ENCODE assay signal across 17 cellular contexts in the genomic region with DNA sequence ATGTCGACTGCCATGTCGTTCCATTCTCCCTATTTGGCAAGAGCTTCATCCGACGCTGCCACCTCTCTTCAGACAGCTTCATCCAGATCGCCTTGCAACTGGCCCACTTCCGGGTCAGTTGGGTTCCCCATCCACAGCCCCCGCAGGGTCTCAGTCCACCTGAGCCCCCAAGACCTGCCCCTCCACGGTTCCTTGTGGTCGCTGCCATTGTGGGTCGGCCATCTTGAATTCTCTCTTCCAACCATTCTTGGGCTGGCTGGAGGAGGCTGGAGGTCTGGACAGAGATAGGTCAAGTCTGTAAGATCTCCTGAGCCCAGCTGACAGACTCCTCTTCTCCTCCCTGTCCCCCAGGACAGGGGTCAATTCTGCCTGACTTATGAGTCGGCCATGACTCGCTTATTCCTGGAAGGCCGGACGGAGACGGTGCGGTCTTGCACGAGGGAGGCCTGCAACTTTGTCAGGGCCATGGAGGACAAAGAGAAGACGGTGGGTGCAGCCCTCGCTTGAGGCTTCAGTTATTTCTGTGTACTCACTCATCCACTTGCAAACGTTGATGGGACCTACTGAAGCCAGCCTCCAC. TPM values are rescaled to one million over a fixed set of nuclear protein-coding genes. Genes with fewer than 3 reads are reported as not detected.
A peak's percentile ranks its signal among the peaks of the same experiment; 100 is the strongest.
DNase-seq lines count a peak whose midpoint lies in the region; ATAC-seq, FAIRE-seq and TF ChIP-seq lines count a peak whose summit lies in the region.
"Had no signal": no experiment of that assay in that cellular context is flagged by ENCODE, and none has a peak within 500 bp of the region (broad histone marks: within the 10 kb centered on the region; RNA-seq: fewer than 3 reads in every experiment).

No MANE protein-coding gene starts in this region.

- no peak for TF ChIP-seq POLR2A in GM12878 (IDR thresholded peaks at IDR 0.05; ENCODE audit: low read depth, low read length)

- no TSS peak for BruUV-seq in GM12878 (replicated peaks; lab: Mats Ljungman, UMichigan)

- intact Hi-C loops in GM12878 (cut with micrococcal nuclease; ENCODE audit: unreplicated experiment) (no loop called here), natural killer cell (cut with micrococcal nuclease) (no loop called here)

- H3K27me3 Mint-ChIP-seq in natural killer cell (ENCODE audit: low read depth in 2 of 2): peaks cover 4 to 7% of the 10 kb centered on the region in 2 donors
- H3K27me3 Mint-ChIP-seq: activated CD8-positive, alpha-beta T cell treated with anti-CD3 and anti-CD28 coated beads for 36 hours had no signal

- H3K27me3 ChIP-seq in AG04450 (ENCODE audit: control insufficient read depth, insufficient read depth, low read length) (no peaks in the 10 kb centered on the region), GM12878 (replicated peaks in 1 of 2; ENCODE audit: control insufficient read depth in 2 of 2, insufficient read depth in 2 of 2, low read length in 1 of 2) (no peaks in the 10 kb centered on the region)
- H3K27me3 ChIP-seq: uterus had no signal

- H2AFZ ChIP-seq in GM12878 (ENCODE audit: control insufficient read depth, low read depth, low read length): no peak overlapping the region

- POLR2A ChIA-PET in AG04450 (lab: Yijun Ruan, JAX) (no interaction called here), GM12878 (lab: Charles Lee) (no interaction called here)

- SMC1A ChIA-PET in GM12878 (lab: Charles Lee; ENCODE audit: uncharacterized antibody, unreplicated experiment): no interaction called here

- 60% methylated on average over 20 of the region's 20 CpGs for WGBS in GM12878 (ENCODE audit: insufficient coverage, insufficient replicate concordance, low lambda C conversion rate, missing lambda C conversion rate)

- no peak overlapping the region for H3K9ac ChIP-seq in GM12878 (ENCODE audit: control insufficient read depth, insufficient read depth, low read length)

- ATAC-seq in GM12878: no peak
- ATAC-seq in HG02623 (IDR thresholded peaks at IDR 0.05; ENCODE audit: unreplicated experiment): no peak
- no peak for ATAC-seq in natural killer cell
- ATAC-seq: activated CD8-positive, alpha-beta T cell treated with anti-CD3 and anti-CD28 coated beads for 36 hours; activated naive CD4-positive, alpha-beta T cell treated with anti-CD3 and anti-CD28 coated beads, Interleukin-2, amount 50 U/mL, for 72 hours; activated T-cell treated with anti-CD3 and anti-CD28 coated beads, Interleukin-2, amount 50 U/mL, for 4 hours had no signal

- H3K4me3 ChIP-seq in AG04450 (ENCODE audit: low read depth, low read length): no peak overlapping the region
- no peak overlapping the region for H3K4me3 ChIP-seq in GM12878
- H3K4me3 ChIP-seq: uterus had no signal

- H3K4me2 ChIP-seq in GM12878 (ENCODE audit: control insufficient read depth, insufficient read depth): no peak overlapping the region

- CTCF ChIA-PET in AG04450 (lab: Charles Lee) (no interaction called here), GM12878 (lab: Yijun Ruan, JAX) (no interaction called here)

- TF ChIP-seq EP300 in GM12878 (IDR thresholded peaks at IDR 0.05; ENCODE audit: borderline replicate concordance in 1 of 2, control insufficient read depth in 1 of 2, low read depth in 2 of 2, low read length in 2 of 2): no peak

- no peak overlapping the region for H3K27ac Mint-ChIP-seq in natural killer cell
- H3K27ac Mint-ChIP-seq: activated CD8-positive, alpha-beta T cell treated with anti-CD3 and anti-CD28 coated beads for 36 hours; dendritic cell treated with granulocyte-macrophage colony-stimulating factor and Interleukin-4, amounts not matched to agents 40 ng/mL and 50 ng/mL, for 4 days; mesothelial cell of epicardium had no signal

- H3K9me3 Mint-ChIP-seq in natural killer cell: no peaks in the 10 kb centered on the region
- H3K9me3 Mint-ChIP-seq: activated CD8-positive, alpha-beta T cell treated with anti-CD3 and anti-CD28 coated beads for 36 hours; activated naive CD4-positive, alpha-beta T cell treated with anti-CD3 and anti-CD28 coated beads, Interleukin-2, amount 50 U/mL, for 72 hours; activated T-cell treated with anti-CD3 and anti-CD28 coated beads, Interleukin-2, amount 50 U/mL, for 4 hours; dendritic cell treated with granulocyte-macrophage colony-stimulating factor and Interleukin-4, amounts not matched to agents 40 ng/mL and 50 ng/mL, for 4 days; mesothelial cell of epicardium had no signal

- no peaks in the 10 kb centered on the region for H3K36me3 ChIP-seq in GM12878 (ENCODE audit: control insufficient read depth in 2 of 2, insufficient read depth in 2 of 2, low read length in 1 of 2)
- H3K36me3 ChIP-seq: uterus had no signal

- FAIRE-seq in GM12878 (lab: Jason Lieb, UNC): no peak
- FAIRE-seq: keratinocyte had no signal

- H3K36me3 Mint-ChIP-seq in natural killer cell: no peaks in the 10 kb centered on the region
- H3K36me3 Mint-ChIP-seq: activated naive CD4-positive, alpha-beta T cell treated with anti-CD3 and anti-CD28 coated beads, Interleukin-2, amount 50 U/mL, for 72 hours had no signal

- TF ChIP-seq CTCF in AG04450 (IDR thresholded peaks at IDR 0.05; ENCODE audit: low read depth, low read length) (no peak), GM12878 (IDR thresholded peaks at IDR 0.05 in 2 of 3, conservative IDR thresholded peaks at IDR 0.05 in 1 of 3; ENCODE audit: control insufficient read depth in 2 of 3, extremely low read depth in 1 of 3, insufficient read depth in 1 of 3, low read depth in 3 of 3, low read length in 3 of 3) (no peak), natural killer cell (IDR thresholded peaks at IDR 0.05) (no peak)

- no peaks in the 10 kb centered on the region for H4K20me1 ChIP-seq in GM12878 (ENCODE audit: control insufficient read depth, insufficient read depth)

- peaks cover 0 to 5% of the 10 kb centered on the region in 2 donors for H3K4me1 Mint-ChIP-seq in natural killer cell

- no peak overlapping the region for H3K4me3 Mint-ChIP-seq in natural killer cell
- H3K4me3 Mint-ChIP-seq: activated CD8-positive, alpha-beta T cell treated with anti-CD3 and anti-CD28 coated beads for 36 hours; activated T-cell treated with anti-CD3 and anti-CD28 coated beads, Interleukin-2, amount 50 U/mL, for 4 hours; dendritic cell treated with granulocyte-macrophage colony-stimulating factor and Interleukin-4, amounts not matched to agents 40 ng/mL and 50 ng/mL, for 4 days; mesothelial cell of epicardium had no signal

- DNase-seq in AG04450 (ENCODE audit: low read depth, low spot score): no peak
- DNase-seq in HK-2 (ENCODE audit: unreplicated experiment): peak; percentile 58
- DNase-seq in GM12878 (ENCODE audit: low read depth, low spot score): no peak
- peak; percentile 55 for DNase-seq in iris pigment epithelial cell (ENCODE audit: low read depth)
- no peak for DNase-seq in H4 (ENCODE audit: low spot score)
- DNase-seq in activated CD4-positive, alpha-beta T cell treated with anti-CD3 and anti-CD28 coated beads, Interleukin-2, amount 50 U/mL, for 4 hours: no peak
- no peak for DNase-seq in natural killer cell
- DNase-seq: activated CD8-positive, alpha-beta T cell treated with anti-CD3 and anti-CD28 coated beads for 36 hours; activated T-cell treated with anti-CD3 and anti-CD28 coated beads, Interleukin-2, amount 50 U/mL, for 4 hours; NCI-H748 treated with DMSO at 0.1 percent for 48 hours; uterus had no signal

- TF ChIP-seq RAD21 in GM12878 (IDR thresholded peaks at IDR 0.05; ENCODE audit: insufficient read depth, low read depth, low read length): no peak

- no peaks in the 10 kb centered on the region for H3K79me2 ChIP-seq in GM12878 (ENCODE audit: control insufficient read depth, insufficient read depth, low read length)

- peak overlapping the region; percentile 61 for H3K27ac ChIP-seq in AG04450 (ENCODE audit: low read depth, low read length)
- no peak overlapping the region for H3K27ac ChIP-seq in GM12878 (ENCODE audit: control insufficient read depth, insufficient read depth)
- H3K27ac ChIP-seq: uterus, VCaP had no signal

- H3K4me1 ChIP-seq in GM12878 (ENCODE audit: control insufficient read depth, insufficient read depth, low read length): no peaks in the 10 kb centered on the region
- H3K4me1 ChIP-seq: uterus had no signal

- in situ Hi-C loops in GM12878 (cut with MboI): no loop called here

- H3K9me3 ChIP-seq in AG04450 (ENCODE audit: control insufficient read depth, insufficient read depth, low read length): no peaks in the 10 kb centered on the region; the same call in 1 of the 2 replicates
- no peaks in the 10 kb centered on the region for H3K9me3 ChIP-seq in GM12878 (replicated peaks; ENCODE audit: control insufficient read depth, insufficient read depth, low read length)
- H3K9me3 ChIP-seq: uterus had no signal

- RAD21 ChIA-PET in GM12878 (lab: Charles Lee; ENCODE audit: unreplicated experiment): no interaction called here

RNA-seq across cellular contexts. Expression of gene CPT1C, which starts 19.5 kb away (rescaled TPM):
- polyA plus RNA-seq in AG04450 (2011; rRNA removed) (20.3 and 24.2 TPM in 2 replicates), GM12878 (2011; rRNA removed) (not detected in 2 replicates), GM12878 (2014; fragmentation: Illumina TruSeq; extraction: Trizol) (0.26 and 0.71 TPM in 2 replicates), GM12878 (2014; fragmentation: Nextera tagmentation; extraction: Ambion mirVana) (not detected), GM12878 (2014; rRNA removed) (0.29 and 0.57 TPM in 2 replicates), GM12878 (2016; fragmentation: Nextera tagmentation; extraction: Ambion mirVana) (under 1 TPM; 0.20 to 0.21 TPM)
- polyA minus RNA-seq in AG04450 (2011; rRNA and poly(A)+ RNA removed): 22.8 and 28.5 TPM in 2 replicates
- 0.27 TPM in 1 of 2 replicates, not detected in the other for total RNA-seq in GM12878 (2013; cell fraction: nucleolus; rRNA removed)
- total RNA-seq in GM12878 (2014; rRNA removed) (0.54 and 0.56 TPM in 2 replicates), GM12878 (2014; rRNA removed; fragmentation: Illumina TruSeq; extraction: Trizol) (0.04 TPM in 1 of 2 replicates, not detected in the other), GM12878 (2021) (0.21 and 0.80 TPM in 2 replicates), natural killer cell (under 1 TPM; 0.34 to 0.78 (median 0.73) TPM)
- not detected for polyA plus RNA-seq in GM12878 (2011; ENCODE audit: low read depth)
- polyA plus RNA-seq in GM12878 (2011; cell fraction: cytosol; rRNA removed): 0.12 TPM in 1 of 2 replicates, not detected in the other
- 1.0 and 1.4 TPM in 2 replicates for polyA plus RNA-seq in GM12878 (2011; cell fraction: nucleus; rRNA removed)
- 0.11 and 0.38 TPM in 2 replicates for polyA plus RNA-seq in GM12878 (2012)
- polyA minus RNA-seq in GM12878 (2011; rRNA and poly(A)+ RNA removed): 0.41 TPM in 1 of 2 replicates, not detected in the other
- not detected in 2 replicates for polyA minus RNA-seq in GM12878 (2011; cell fraction: cytosol; rRNA and poly(A)+ RNA removed)
- not detected in 2 replicates for polyA minus RNA-seq in GM12878 (2011; cell fraction: nucleus; rRNA and poly(A)+ RNA removed)
- 1.6 and 2.6 TPM in 2 replicates for total RNA-seq in H4 (2014; rRNA removed; shearing (Covaris generic))

RNA-seq across cellular contexts. Expression of gene ADM5, which starts 21.1 kb away (rescaled TPM):
- 0.19 and 0.33 TPM in 2 replicates for polyA plus RNA-seq in AG04450 (2011; rRNA removed)
- 0.14 and 0.39 TPM in 2 replicates for polyA minus RNA-seq in AG04450 (2011; rRNA and poly(A)+ RNA removed)
- total RNA-seq in GM12878 (2013; cell fraction: nucleolus; rRNA removed): 12.9 and 13.0 TPM in 2 replicates
- total RNA-seq in GM12878 (2014; rRNA removed): 1.6 and 2.1 TPM in 2 replicates
- total RNA-seq in GM12878 (2014; rRNA removed; fragmentation: Illumina TruSeq; extraction: Trizol): 0.81 and 0.92 TPM in 2 replicates
- 4.5 and 5.4 TPM in 2 replicates for total RNA-seq in GM12878 (2021)
- 0.70 TPM for polyA plus RNA-seq in GM12878 (2011; ENCODE audit: low read depth)
- polyA plus RNA-seq in GM12878 (2011; rRNA removed): 0.55 and 1.6 TPM in 2 replicates
- 2.3 and 4.9 TPM in 2 replicates for polyA plus RNA-seq in GM12878 (2011; cell fraction: cytosol; rRNA removed)
- polyA plus RNA-seq in GM12878 (2011; cell fraction: nucleus; rRNA removed): 81.8 and 81.9 TPM in 2 replicates
- 1.8 and 3.6 TPM in 2 replicates for polyA plus RNA-seq in GM12878 (2012)
- 0.29 and 1.2 TPM in 2 replicates for polyA plus RNA-seq in GM12878 (2014; fragmentation: Illumina TruSeq; extraction: Trizol)
- under 1 TPM in 1 of 2 experiments, not detected in 1; 0.05 TPM for polyA plus RNA-seq in GM12878 (2014; fragmentation: Nextera tagmentation; extraction: Ambion mirVana)
- 6.0 and 6.4 TPM in 2 replicates for polyA plus RNA-seq in GM12878 (2014; rRNA removed)
- under 1 TPM; 0.76 to 0.78 TPM for polyA plus RNA-seq in GM12878 (2016; fragmentation: Nextera tagmentation; extraction: Ambion mirVana)
- 0.59 and 1.9 TPM in 2 replicates for polyA minus RNA-seq in GM12878 (2011; rRNA and poly(A)+ RNA removed)
- 0.73 and 0.80 TPM in 2 replicates for polyA minus RNA-seq in GM12878 (2011; cell fraction: cytosol; rRNA and poly(A)+ RNA removed)
- 7.7 and 14.7 TPM in 2 replicates for polyA minus RNA-seq in GM12878 (2011; cell fraction: nucleus; rRNA and poly(A)+ RNA removed)
- 0.08 and 1.4 TPM in 2 replicates for total RNA-seq in H4 (2014; rRNA removed; shearing (Covaris generic))
- 1 to 10 TPM; 2.3 to 2.9 (median 2.4) TPM for total RNA-seq in natural killer cell

RNA-seq across cellular contexts. Expression of gene PRMT1, which starts 33.4 kb away (rescaled TPM):
- polyA plus RNA-seq in AG04450 (2011; rRNA removed): 287 and 305 TPM in 2 replicates
- polyA minus RNA-seq in AG04450 (2011; rRNA and poly(A)+ RNA removed): 393 and 556 TPM in 2 replicates
- total RNA-seq in GM12878 (2013; cell fraction: nucleolus; rRNA removed): 251 and 266 TPM in 2 replicates
- 589 and 611 TPM in 2 replicates for total RNA-seq in GM12878 (2014; rRNA removed)
- total RNA-seq in GM12878 (2014; rRNA removed; fragmentation: Illumina TruSeq; extraction: Trizol): 343 and 363 TPM in 2 replicates
- 432 and 437 TPM in 2 replicates for total RNA-seq in GM12878 (2021)
- 189 TPM for polyA plus RNA-seq in GM12878 (2011; ENCODE audit: low read depth)
- 357 and 667 TPM in 2 replicates for polyA plus RNA-seq in GM12878 (2011; rRNA removed)
- 947 and 1,287 TPM in 2 replicates for polyA plus RNA-seq in GM12878 (2011; cell fraction: cytosol; rRNA removed)
- polyA plus RNA-seq in GM12878 (2011; cell fraction: nucleus; rRNA removed): 955 and 1,091 TPM in 2 replicates
- 311 and 317 TPM in 2 replicates for polyA plus RNA-seq in GM12878 (2012)
- polyA plus RNA-seq in GM12878 (2014; fragmentation: Illumina TruSeq; extraction: Trizol): 179 and 527 TPM in 2 replicates
- 10 to 100 TPM; 19.9 to 50.5 TPM for polyA plus RNA-seq in GM12878 (2014; fragmentation: Nextera tagmentation; extraction: Ambion mirVana)
- 643 and 678 TPM in 2 replicates for polyA plus RNA-seq in GM12878 (2014; rRNA removed)
- polyA plus RNA-seq in GM12878 (2016; fragmentation: Nextera tagmentation; extraction: Ambion mirVana): 100 to 1,000 TPM; 441 to 447 TPM
- 734 and 867 TPM in 2 replicates for polyA minus RNA-seq in GM12878 (2011; rRNA and poly(A)+ RNA removed)
- polyA minus RNA-seq in GM12878 (2011; cell fraction: cytosol; rRNA and poly(A)+ RNA removed): 172 and 191 TPM in 2 replicates
- polyA minus RNA-seq in GM12878 (2011; cell fraction: nucleus; rRNA and poly(A)+ RNA removed): 196 and 303 TPM in 2 replicates
- total RNA-seq in H4 (2014; rRNA removed; shearing (Covaris generic)): 629 and 716 TPM in 2 replicates
- 10 to 100 TPM; 77.0 to 92.5 (median 78.2) TPM for total RNA-seq in natural killer cell

RNA-seq across cellular contexts. Expression of gene BCL2L12, which starts 44.7 kb away (rescaled TPM):
- polyA plus RNA-seq in AG04450 (2011; rRNA removed) (8.8 and 10.9 TPM in 2 replicates), GM12878 (2011; rRNA removed) (19.4 and 34.0 TPM in 2 replicates), GM12878 (2014; fragmentation: Illumina TruSeq; extraction: Trizol) (26.2 and 28.9 TPM in 2 replicates), GM12878 (2014; fragmentation: Nextera tagmentation; extraction: Ambion mirVana) (1 to 10 TPM; 1.8 to 7.9 TPM), GM12878 (2014; rRNA removed) (143 and 146 TPM in 2 replicates), GM12878 (2016; fragmentation: Nextera tagmentation; extraction: Ambion mirVana) (100 to 1,000 TPM in 1 of 2 experiments, 10 to 100 TPM in 1; 90.3 to 102 TPM)
- polyA minus RNA-seq in AG04450 (2011; rRNA and poly(A)+ RNA removed): 4.4 and 5.9 TPM in 2 replicates
- 7.0 and 8.2 TPM in 2 replicates for total RNA-seq in GM12878 (2013; cell fraction: nucleolus; rRNA removed)
- total RNA-seq in GM12878 (2014; rRNA removed) (48.7 and 66.9 TPM in 2 replicates), GM12878 (2014; rRNA removed; fragmentation: Illumina TruSeq; extraction: Trizol) (9.6 and 10.2 TPM in 2 replicates), GM12878 (2021) (81.9 and 83.5 TPM in 2 replicates), natural killer cell (10 to 100 TPM; 15.6 to 34.6 (median 22.3) TPM)
- 45.1 TPM for polyA plus RNA-seq in GM12878 (2011; ENCODE audit: low read depth)
- 63.0 and 82.8 TPM in 2 replicates for polyA plus RNA-seq in GM12878 (2011; cell fraction: cytosol; rRNA removed)
- polyA plus RNA-seq in GM12878 (2011; cell fraction: nucleus; rRNA removed): 60.4 and 63.6 TPM in 2 replicates
- 42.9 and 43.2 TPM in 2 replicates for polyA plus RNA-seq in GM12878 (2012)
- 5.0 and 16.5 TPM in 2 replicates for polyA minus RNA-seq in GM12878 (2011; rRNA and poly(A)+ RNA removed)
- 13.9 and 16.9 TPM in 2 replicates for polyA minus RNA-seq in GM12878 (2011; cell fraction: cytosol; rRNA and poly(A)+ RNA removed)
- 7.6 and 8.8 TPM in 2 replicates for polyA minus RNA-seq in GM12878 (2011; cell fraction: nucleus; rRNA and poly(A)+ RNA removed)
- total RNA-seq in H4 (2014; rRNA removed; shearing (Covaris generic)): 9.0 and 14.8 TPM in 2 replicates

RNA-seq across cellular contexts. Expression of gene IRF3, which starts 44.8 kb away (rescaled TPM):
- polyA plus RNA-seq in AG04450 (2011; rRNA removed) (33.5 and 54.9 TPM in 2 replicates), GM12878 (2011; rRNA removed) (39.9 and 68.7 TPM in 2 replicates), GM12878 (2014; fragmentation: Illumina TruSeq; extraction: Trizol) (25.2 and 83.2 TPM in 2 replicates), GM12878 (2014; fragmentation: Nextera tagmentation; extraction: Ambion mirVana) (10 to 100 TPM in 1 of 2 experiments, 1 to 10 TPM in 1; 5.5 to 17.2 TPM), GM12878 (2014; rRNA removed) (109 and 140 TPM in 2 replicates), GM12878 (2016; fragmentation: Nextera tagmentation; extraction: Ambion mirVana) (10 to 100 TPM; 51.1 to 58.1 TPM)
- 26.1 and 35.0 TPM in 2 replicates for polyA minus RNA-seq in AG04450 (2011; rRNA and poly(A)+ RNA removed)
- 31.4 and 47.6 TPM in 2 replicates for total RNA-seq in GM12878 (2013; cell fraction: nucleolus; rRNA removed)
- total RNA-seq in GM12878 (2014; rRNA removed) (82.7 and 87.4 TPM in 2 replicates), GM12878 (2014; rRNA removed; fragmentation: Illumina TruSeq; extraction: Trizol) (39.2 and 41.7 TPM in 2 replicates), GM12878 (2021) (93.8 and 110 TPM in 2 replicates), natural killer cell (100 to 1,000 TPM; 176 to 184 (median 179) TPM)
- polyA plus RNA-seq in GM12878 (2011; ENCODE audit: low read depth): 48.7 TPM
- 114 and 137 TPM in 2 replicates for polyA plus RNA-seq in GM12878 (2011; cell fraction: cytosol; rRNA removed)
- 145 and 206 TPM in 2 replicates for polyA plus RNA-seq in GM12878 (2011; cell fraction: nucleus; rRNA removed)
- 105 and 125 TPM in 2 replicates for polyA plus RNA-seq in GM12878 (2012)
- 26.8 and 55.4 TPM in 2 replicates for polyA minus RNA-seq in GM12878 (2011; rRNA and poly(A)+ RNA removed)
- 22.6 and 37.9 TPM in 2 replicates for polyA minus RNA-seq in GM12878 (2011; cell fraction: cytosol; rRNA and poly(A)+ RNA removed)
- 18.3 and 35.4 TPM in 2 replicates for polyA minus RNA-seq in GM12878 (2011; cell fraction: nucleus; rRNA and poly(A)+ RNA removed)
- 123 and 133 TPM in 2 replicates for total RNA-seq in H4 (2014; rRNA removed; shearing (Covaris generic))

Comparison
In these comparisons a context has a peak if more than half of its experiments do, and no peak if none do; other contexts are left out.
1. DNase-seq: peak in HK-2 (single experiment) and iris pigment epithelial cell (single experiment); none in AG04450 (single experiment), GM12878 (single experiment), H4 (single experiment), activated CD4-positive, alpha-beta T cell treated with anti-CD3 and anti-CD28 coated beads, Interleukin-2, amount 50 U/mL, for 4 hours (0 of 2) and natural killer cell (single experiment).